In the genomic region with DNA sequence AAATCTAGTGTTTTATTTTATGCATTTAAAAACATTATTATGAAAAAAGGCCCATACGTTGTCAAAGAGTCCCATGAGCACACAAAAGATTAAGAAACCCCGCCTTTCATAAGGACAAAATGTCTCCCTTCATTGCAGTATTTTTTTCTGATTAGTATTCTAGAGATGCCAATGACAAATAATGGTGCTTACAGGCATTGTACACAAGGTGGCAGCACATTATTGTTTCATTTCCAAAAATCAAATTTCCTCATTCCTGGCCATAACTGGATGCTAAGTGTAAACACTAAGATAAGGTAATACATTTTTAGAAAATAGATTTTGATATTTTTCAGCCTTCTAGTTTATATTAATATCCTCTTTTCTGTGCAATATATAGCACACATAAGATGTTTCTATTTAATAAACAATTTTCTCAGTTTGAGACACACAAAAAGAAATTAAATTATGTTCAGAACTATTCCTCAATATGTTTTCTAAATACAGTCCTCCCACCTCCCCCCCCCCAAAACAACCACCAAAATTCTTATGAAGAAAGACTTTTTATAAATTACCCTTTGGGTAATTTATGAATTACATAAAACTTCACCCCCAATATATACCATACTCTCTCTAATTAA, we compare ENCODE assay signal across 8 cellular contexts. TPM values are rescaled to one million over a fixed set of nuclear protein-coding genes. Genes with fewer than 3 reads are reported as not detected.
DNase-seq lines count a peak whose midpoint lies in the region; ATAC-seq, FAIRE-seq and TF ChIP-seq lines count a peak whose summit lies in the region.

No MANE protein-coding gene starts in this region.

- peak; percentile 51 for ATAC-seq in CD8-positive, alpha-beta T cell
- ATAC-seq in GM18870 (IDR thresholded peaks at IDR 0.05; ENCODE audit: unreplicated experiment) (peak; percentile 62), T-cell (replicated peaks in 1 of 4) (peak; percentile 40 to 48 (median 47))

- no peak for TF ChIP-seq POLR2A in prostate gland (IDR thresholded peaks at IDR 0.05)

- POLR2A ChIA-PET in CD8-positive, alpha-beta T cell (lab: Charles Lee), result no interaction called here
- POLR2A ChIA-PET in T-cell (lab: Charles Lee), result interaction anchor here in 1 of 2 donors (0.7 kb wide), 1 partner anchor 1719 kb away, joined by 3 read pairs; no protein-coding TSS in a partner anchor

- no peaks in the 10 kb centered on the region for H3K9me3 ChIP-seq in CD8-positive, alpha-beta T cell (ENCODE audit: low read length)
- no peaks in the 10 kb centered on the region for H3K9me3 ChIP-seq in prostate gland

- intact Hi-C loops in CD8-positive, alpha-beta T cell (cut with DNase I, micrococcal nuclease), result loop anchor here (1.0 to 2.0 kb wide), 4 partner anchors 275 to 743 kb away; no protein-coding TSS in a partner anchor
- intact Hi-C loops in prostate gland (cut with DNase I), result loop anchor here (10.0 kb wide), 1 partner anchor 276 kb away; no protein-coding TSS in a partner anchor

- H3K27me3 Mint-ChIP-seq in CD8-positive, alpha-beta T cell (ENCODE audit: low read depth), result peaks cover 6% of the 10 kb centered on the region
- peaks cover 2 to 5% of the 10 kb centered on the region in 2 donors for H3K27me3 Mint-ChIP-seq in T-cell

- no peak for DNase-seq in CD8-positive, alpha-beta T cell
- DNase-seq in LoVo (ENCODE audit: low spot score) (peak; percentile 70), T-cell (peak in 1 of 34 experiments; percentile 11), frontal cortex (ENCODE audit: low spot score in 2 of 2) (peak; percentile 11 to 29), prostate gland (ENCODE audit: low spot score) (no peak), NCI-H226 (no peak), NK-92 (lab: John Stamatoyannopoulos, UW; ENCODE audit: unreplicated experiment) (no peak)

- H3K4me1 ChIP-seq in CD8-positive, alpha-beta T cell (ENCODE audit: insufficient read depth, low read length), result no peaks in the 10 kb centered on the region
- no peaks in the 10 kb centered on the region for H3K4me1 ChIP-seq in prostate gland (replicated peaks)

- H3K4me3 ChIP-seq in CD8-positive, alpha-beta T cell (ENCODE audit: low read depth, low read length), result no peak overlapping the region
- H3K4me3 ChIP-seq in prostate gland, result no peak overlapping the region

- no peaks in the 10 kb centered on the region for H3K4me1 Mint-ChIP-seq in CD8-positive, alpha-beta T cell (ENCODE audit: low read depth)
- H3K4me1 Mint-ChIP-seq in T-cell, result peaks cover 0 to 2% (median 0%) of the 10 kb centered on the region in 3 donors

- peak; percentile 95 for TF ChIP-seq CTCF in CD8-positive, alpha-beta T cell (IDR thresholded peaks at IDR 0.05)
- TF ChIP-seq CTCF in prostate gland (IDR thresholded peaks at IDR 0.05), result peak; percentile 22 to 78 (median 68)

- CTCF ChIA-PET in CD8-positive, alpha-beta T cell (lab: Charles Lee), result interaction anchor here (1.3 kb wide), 1 partner anchor 276 kb away, joined by 3 read pairs; no protein-coding TSS in a partner anchor
- CTCF ChIA-PET in T-cell (lab: Charles Lee), result interaction anchor here (0.7 to 1.1 kb wide), 4 partner anchors 19 to 744 kb away, joined by 3 read pairs; no protein-coding TSS in a partner anchor

- H3K9me3 Mint-ChIP-seq in CD8-positive, alpha-beta T cell, result no peaks in the 10 kb centered on the region
- no peaks in the 10 kb centered on the region for H3K9me3 Mint-ChIP-seq in T-cell

- FAIRE-seq in frontal cortex (lab: Jason Lieb, UNC), result peak; percentile 95

- 2% methylated on average over 2 of the region's 2 CpGs for WGBS in prostate gland

- no peak overlapping the region for H3K27ac ChIP-seq in CD8-positive, alpha-beta T cell (ENCODE audit: low read depth, low read length)
- no peak overlapping the region for H3K27ac ChIP-seq in prostate gland

- no peaks in the 10 kb centered on the region for H3K27me3 ChIP-seq in CD8-positive, alpha-beta T cell (ENCODE audit: insufficient read depth, low read length)
- H3K27me3 ChIP-seq in prostate gland (replicated peaks; ENCODE audit: insufficient read depth), result no peaks in the 10 kb centered on the region

- no peak overlapping the region for H3K27ac Mint-ChIP-seq in CD8-positive, alpha-beta T cell
- H3K27ac Mint-ChIP-seq in T-cell, result no peak overlapping the region

- no peaks in the 10 kb centered on the region for H3K36me3 Mint-ChIP-seq in CD8-positive, alpha-beta T cell
- H3K36me3 Mint-ChIP-seq in T-cell, result no peaks in the 10 kb centered on the region

- no peaks in the 10 kb centered on the region for H3K36me3 ChIP-seq in CD8-positive, alpha-beta T cell (ENCODE audit: insufficient read depth, low read length)
- H3K36me3 ChIP-seq in prostate gland, result no peaks in the 10 kb centered on the region

- no peak overlapping the region for H3K4me3 Mint-ChIP-seq in CD8-positive, alpha-beta T cell
- H3K4me3 Mint-ChIP-seq in T-cell, result no peak overlapping the region

RNA-seq across cellular contexts. Expression of a gene that starts 47.7 kb away (rescaled TPM):
- 1 to 10 TPM; 2.4 to 2.9 TPM for total RNA-seq in CD8-positive, alpha-beta T cell
- total RNA-seq in T-cell (1 to 10 TPM; 3.8 to 6.7 (median 5.2) TPM), frontal cortex (12.2 TPM), prostate gland (1 to 10 TPM; 8.6 to 8.7 TPM)

Comparison
In these comparisons a context has a peak if more than half of its experiments do, and no peak if none do; other contexts are left out.
1. DNase-seq: peak in LoVo (single experiment) and frontal cortex (2 of 2); none in CD8-positive, alpha-beta T cell (0 of 7), prostate gland (single experiment), NCI-H226 (single experiment) and NK-92 (single experiment).
2. Peak in every context shown above with its lines, with median percentiles within 50 percentile points of each other: ATAC-seq.